ENCODE assay signal across 17 cellular contexts in the genomic region with DNA sequence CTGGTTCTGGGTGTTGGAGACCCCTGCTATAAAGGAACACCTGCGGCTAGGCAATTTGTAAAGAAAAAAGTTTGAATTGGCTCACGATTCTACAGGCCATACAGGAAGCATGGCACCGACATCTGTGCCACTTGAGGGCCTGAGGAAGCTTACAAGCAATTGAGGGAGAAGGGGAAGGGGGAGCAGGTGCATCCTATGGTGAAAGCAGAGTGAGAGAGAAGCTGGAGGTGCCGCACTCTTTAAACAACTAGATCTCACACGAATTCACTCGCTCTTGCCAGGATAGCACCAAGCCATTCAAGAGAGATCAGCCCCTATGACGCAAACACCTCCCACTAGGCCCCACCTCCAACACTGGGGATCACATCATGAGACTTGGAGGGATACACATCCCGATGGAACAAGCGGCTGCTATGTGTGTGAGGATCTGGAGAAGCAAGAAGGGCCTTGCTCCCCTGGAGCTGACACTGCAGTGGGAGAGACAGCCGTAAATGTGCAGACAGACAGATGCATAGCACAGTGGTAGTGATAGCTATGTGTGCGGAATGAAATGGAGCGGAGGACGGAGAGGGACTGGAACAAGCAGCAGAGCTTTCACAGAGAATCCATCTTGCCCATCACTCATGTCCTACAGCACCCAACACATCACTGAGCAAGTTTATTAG.
"Had no signal": no experiment of that assay in that cellular context is flagged by ENCODE, and none has a peak within 500 bp of the region (broad histone marks: within the 10 kb centered on the region; RNA-seq: fewer than 3 reads in every experiment).

No MANE protein-coding gene starts in this region.

- H3K27me3 ChIP-seq: hepatocyte, pancreas, sigmoid colon, upper lobe of right lung had no signal

- H3K79me2 ChIP-seq: hepatocyte had no signal

- H2AFZ ChIP-seq: hepatocyte had no signal

- H3K4me3 ChIP-seq: hepatocyte, pancreas, sigmoid colon, thoracic aorta, upper lobe of right lung had no signal

- H3K4me2 ChIP-seq: hepatocyte had no signal

- DNase-seq: activated B cell treated with CpG ODN at 0.5 μM for 24 hours; activated CD4-positive, alpha-beta memory T cell treated with anti-CD3 and anti-CD28 coated beads for 36 hours; activated CD4-positive, alpha-beta T cell treated with anti-CD3 and anti-CD28 coated beads for 4 hours; amniotic stem cell; caudate nucleus; effector memory CD8-positive, alpha-beta T cell; foreskin fibroblast; mesenchymal stem cell; naive thymus-derived CD4-positive, alpha-beta T cell; pancreas; sigmoid colon; stimulated activated CD4-positive, alpha-beta T cell treated with anti-CD3 and anti-CD28 coated beads, Interleukin-4, amount 100 ng/mL, for 4 hours; T-helper 9 cell; upper lobe of right lung had no signal

- H3K36me3 ChIP-seq: pancreas, sigmoid colon, thoracic aorta, upper lobe of right lung had no signal

- ATAC-seq: effector memory CD8-positive, alpha-beta T cell; naive thymus-derived CD4-positive, alpha-beta T cell; pancreas; stimulated activated memory B cell treated with anti-CD40 and anti-IgM and Interleukin-4, amounts not matched to agents 10 μg/mL and 1 μg/mL and 100 μg/mL, for 72 hours; upper lobe of right lung had no signal

- H3K27ac ChIP-seq: hepatocyte, pancreas, sigmoid colon, thoracic aorta, upper lobe of right lung had no signal

- H3K4me1 ChIP-seq: pancreas, sigmoid colon, upper lobe of right lung had no signal

- H3K9me3 ChIP-seq: pancreas, sigmoid colon, thoracic aorta, upper lobe of right lung had no signal
